ENCODE assay signal across 1 cellular context in the genomic region with DNA sequence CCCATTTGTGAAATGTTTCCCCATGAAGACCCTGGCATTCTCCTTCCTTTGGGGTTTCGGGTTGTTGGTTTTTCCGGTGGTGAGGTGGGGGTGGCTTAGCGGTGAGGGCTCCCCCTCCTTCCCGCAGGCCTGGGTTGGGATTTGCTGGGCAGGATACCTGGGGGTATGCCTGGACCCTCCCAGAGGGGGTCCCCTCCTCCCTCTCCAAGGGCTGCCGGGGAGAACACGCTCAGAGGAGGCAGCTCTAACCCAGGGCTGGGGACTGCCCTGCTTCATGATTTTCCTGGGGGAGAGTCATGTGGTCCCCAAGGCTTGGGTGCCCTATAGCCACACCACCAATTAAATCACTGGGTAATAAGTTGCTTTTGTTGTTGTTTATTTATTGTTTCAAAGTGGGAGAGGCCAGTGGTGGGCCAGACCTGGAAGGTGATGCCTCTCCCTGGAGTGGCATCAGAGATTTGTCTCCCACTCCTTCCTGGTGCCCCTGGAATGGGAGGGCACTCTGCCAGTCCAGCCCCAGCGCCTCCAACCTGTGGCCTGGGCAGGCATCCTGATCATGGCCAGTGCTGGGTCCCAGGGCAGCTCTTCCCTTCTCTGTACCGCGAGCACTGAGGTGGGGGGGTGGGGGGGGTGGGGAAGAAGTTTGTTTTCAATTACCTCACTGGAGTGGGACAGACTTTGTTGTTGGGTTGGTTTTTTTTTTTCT.
TF ChIP-seq lines count a peak whose summit lies in the region.

No MANE protein-coding gene starts in this region.

TF ChIP-seq in HCT116, 20 proteins besides CTCF, POLR2A, EP300 and RAD21 (continued from another document):
- TF ChIP-seq, protein P1, sequence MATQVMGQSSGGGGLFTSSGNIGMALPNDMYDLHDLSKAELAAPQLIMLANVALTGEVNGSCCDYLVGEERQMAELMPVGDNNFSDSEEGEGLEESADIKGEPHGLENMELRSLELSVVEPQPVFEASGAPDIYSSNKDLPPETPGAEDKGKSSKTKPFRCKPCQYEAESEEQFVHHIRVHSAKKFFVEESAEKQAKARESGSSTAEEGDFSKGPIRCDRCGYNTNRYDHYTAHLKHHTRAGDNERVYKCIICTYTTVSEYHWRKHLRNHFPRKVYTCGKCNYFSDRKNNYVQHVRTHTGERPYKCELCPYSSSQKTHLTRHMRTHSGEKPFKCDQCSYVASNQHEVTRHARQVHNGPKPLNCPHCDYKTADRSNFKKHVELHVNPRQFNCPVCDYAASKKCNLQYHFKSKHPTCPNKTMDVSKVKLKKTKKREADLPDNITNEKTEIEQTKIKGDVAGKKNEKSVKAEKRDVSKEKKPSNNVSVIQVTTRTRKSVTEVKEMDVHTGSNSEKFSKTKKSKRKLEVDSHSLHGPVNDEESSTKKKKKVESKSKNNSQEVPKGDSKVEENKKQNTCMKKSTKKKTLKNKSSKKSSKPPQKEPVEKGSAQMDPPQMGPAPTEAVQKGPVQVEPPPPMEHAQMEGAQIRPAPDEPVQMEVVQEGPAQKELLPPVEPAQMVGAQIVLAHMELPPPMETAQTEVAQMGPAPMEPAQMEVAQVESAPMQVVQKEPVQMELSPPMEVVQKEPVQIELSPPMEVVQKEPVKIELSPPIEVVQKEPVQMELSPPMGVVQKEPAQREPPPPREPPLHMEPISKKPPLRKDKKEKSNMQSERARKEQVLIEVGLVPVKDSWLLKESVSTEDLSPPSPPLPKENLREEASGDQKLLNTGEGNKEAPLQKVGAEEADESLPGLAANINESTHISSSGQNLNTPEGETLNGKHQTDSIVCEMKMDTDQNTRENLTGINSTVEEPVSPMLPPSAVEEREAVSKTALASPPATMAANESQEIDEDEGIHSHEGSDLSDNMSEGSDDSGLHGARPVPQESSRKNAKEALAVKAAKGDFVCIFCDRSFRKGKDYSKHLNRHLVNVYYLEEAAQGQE (IDR thresholded peaks at IDR 0.05; ENCODE audit: low read depth): no peak
- no peak for TF ChIP-seq POLR2AphosphoS5 (IDR thresholded peaks at IDR 0.05; ENCODE audit: low read depth, low read length)
- TF ChIP-seq EZH2phosphoT487 (IDR thresholded peaks at IDR 0.05; ENCODE audit: borderline replicate concordance): no peak
- no peak for TF ChIP-seq SP1 (IDR thresholded peaks at IDR 0.05; ENCODE audit: low read depth)
- TF ChIP-seq JUND (IDR thresholded peaks at IDR 0.05): no peak
- no peak for TF ChIP-seq EGR1 (IDR thresholded peaks at IDR 0.05; ENCODE audit: low read depth)
- TF ChIP-seq, protein P2, sequence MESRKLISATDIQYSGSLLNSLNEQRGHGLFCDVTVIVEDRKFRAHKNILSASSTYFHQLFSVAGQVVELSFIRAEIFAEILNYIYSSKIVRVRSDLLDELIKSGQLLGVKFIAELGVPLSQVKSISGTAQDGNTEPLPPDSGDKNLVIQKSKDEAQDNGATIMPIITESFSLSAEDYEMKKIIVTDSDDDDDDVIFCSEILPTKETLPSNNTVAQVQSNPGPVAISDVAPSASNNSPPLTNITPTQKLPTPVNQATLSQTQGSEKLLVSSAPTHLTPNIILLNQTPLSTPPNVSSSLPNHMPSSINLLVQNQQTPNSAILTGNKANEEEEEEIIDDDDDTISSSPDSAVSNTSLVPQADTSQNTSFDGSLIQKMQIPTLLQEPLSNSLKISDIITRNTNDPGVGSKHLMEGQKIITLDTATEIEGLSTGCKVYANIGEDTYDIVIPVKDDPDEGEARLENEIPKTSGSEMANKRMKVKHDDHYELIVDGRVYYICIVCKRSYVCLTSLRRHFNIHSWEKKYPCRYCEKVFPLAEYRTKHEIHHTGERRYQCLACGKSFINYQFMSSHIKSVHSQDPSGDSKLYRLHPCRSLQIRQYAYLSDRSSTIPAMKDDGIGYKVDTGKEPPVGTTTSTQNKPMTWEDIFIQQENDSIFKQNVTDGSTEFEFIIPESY (IDR thresholded peaks at IDR 0.05; ENCODE audit: extremely low read depth, insufficient replicate concordance, low read length): no peak
- TF ChIP-seq, protein P3, sequence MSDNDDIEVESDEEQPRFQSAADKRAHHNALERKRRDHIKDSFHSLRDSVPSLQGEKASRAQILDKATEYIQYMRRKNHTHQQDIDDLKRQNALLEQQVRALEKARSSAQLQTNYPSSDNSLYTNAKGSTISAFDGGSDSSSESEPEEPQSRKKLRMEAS (IDR thresholded peaks at IDR 0.05): no peak
- no peak for TF ChIP-seq YY1 (IDR thresholded peaks at IDR 0.05; ENCODE audit: extremely low read depth, insufficient replicate concordance, low read depth, low read length)
- TF ChIP-seq, protein P4, sequence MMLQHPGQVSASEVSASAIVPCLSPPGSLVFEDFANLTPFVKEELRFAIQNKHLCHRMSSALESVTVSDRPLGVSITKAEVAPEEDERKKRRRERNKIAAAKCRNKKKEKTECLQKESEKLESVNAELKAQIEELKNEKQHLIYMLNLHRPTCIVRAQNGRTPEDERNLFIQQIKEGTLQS (IDR thresholded peaks at IDR 0.05): no peak
